In genomic region chr19:45510352-45510751, GRCh38 we compare ENCODE assay signal across 8 cellular contexts. TPM values are rescaled to one million over a fixed set of nuclear protein-coding genes. Genes with fewer than 3 reads are reported as not detected.
A peak's percentile ranks its signal among the peaks of the same experiment; 100 is the strongest.
DNase-seq lines count a peak whose midpoint lies in the region; ATAC-seq and TF ChIP-seq lines count a peak whose summit lies in the region.
"Not testable (repeated sequence)": the region's sequence is repeated elsewhere in the genome, so short reads cannot be mapped to it uniquely, and the experiment has no call there.

No MANE protein-coding gene starts in this region.

- POLR2A ChIA-PET in CD8-positive, alpha-beta T cell (lab: Charles Lee); naive thymus-derived CD4-positive, alpha-beta T cell (lab: Charles Lee): not testable (repeated sequence)

- TF ChIP-seq CTCF in CD8-positive, alpha-beta T cell (IDR thresholded peaks at IDR 0.05); RWPE2 (IDR thresholded peaks at IDR 0.05; ENCODE audit: poor library complexity, severe bottlenecking); brain (conservative IDR thresholded peaks at IDR 0.05); right atrium auricular region (IDR thresholded peaks at IDR 0.05); uterus (IDR thresholded peaks at IDR 0.05): not testable (repeated sequence)

- not testable (repeated sequence) for H3K27me3 ChIP-seq in CD8-positive, alpha-beta T cell (ENCODE audit: insufficient read depth, low read length); RWPE2 (ENCODE audit: insufficient read depth, poor library complexity, severe bottlenecking); right atrium auricular region; naive thymus-derived CD4-positive, alpha-beta T cell (ENCODE audit: control insufficient read depth in 2 of 2, insufficient read depth in 2 of 2, low read length in 2 of 2); skeletal muscle satellite cell (ENCODE audit: control insufficient read depth, insufficient read depth, low read length); uterus

- H3K9ac ChIP-seq in skeletal muscle satellite cell (ENCODE audit: low read depth, low read length) = peak overlapping the region; percentile 69

- H3K9me3 ChIP-seq in CD8-positive, alpha-beta T cell (ENCODE audit: low read length); RWPE2 (ENCODE audit: severe bottlenecking); right atrium auricular region; naive thymus-derived CD4-positive, alpha-beta T cell (ENCODE audit: control insufficient read depth in 2 of 3, low read length in 3 of 3); skeletal muscle satellite cell (replicated peaks; ENCODE audit: low read length); uterus: not testable (repeated sequence)

- not testable (repeated sequence) for H3K27ac ChIP-seq in CD8-positive, alpha-beta T cell (ENCODE audit: low read depth, low read length)
- peak overlapping the region; percentile 86 for H3K27ac ChIP-seq in RWPE2 (ENCODE audit: poor library complexity, severe bottlenecking)
- H3K27ac ChIP-seq in right atrium auricular region = peak overlapping the region; percentile 11 to 96
- H3K27ac ChIP-seq in naive thymus-derived CD4-positive, alpha-beta T cell (ENCODE audit: low read depth, low read length) = peak overlapping the region; percentile 19
- peak overlapping the region; percentile 83 to 96 for H3K27ac ChIP-seq in uterus

- not testable (repeated sequence) for TF ChIP-seq POLR2A in uterus (IDR thresholded peaks at IDR 0.05)

- peak overlapping the region; percentile 43 for H3K27ac Mint-ChIP-seq in CD8-positive, alpha-beta T cell
- H3K27ac Mint-ChIP-seq in activated T-cell treated with anti-CD3 and anti-CD28 coated beads, Interleukin-2, amount 50 U/mL, for 72 hours = peak overlapping the region; percentile 36
- peak overlapping the region in 1 of 5 experiments; percentile 56 for H3K27ac Mint-ChIP-seq in brain
- H3K27ac Mint-ChIP-seq in naive thymus-derived CD4-positive, alpha-beta T cell = peak overlapping the region; percentile 26 to 91 (median 77)

- not testable (repeated sequence) for H3K9me3 Mint-ChIP-seq in CD8-positive, alpha-beta T cell; activated T-cell treated with anti-CD3 and anti-CD28 coated beads, Interleukin-2, amount 50 U/mL, for 72 hours; brain; naive thymus-derived CD4-positive, alpha-beta T cell

- H3K4me3 Mint-ChIP-seq in CD8-positive, alpha-beta T cell = peak overlapping the region; percentile 37
- peak overlapping the region; percentile 62 to 91 for H3K4me3 Mint-ChIP-seq in activated T-cell treated with anti-CD3 and anti-CD28 coated beads, Interleukin-2, amount 50 U/mL, for 72 hours
- H3K4me3 Mint-ChIP-seq in brain = peak overlapping the region in 3 of 5 experiments; percentile 53 to 97 (median 88)
- H3K4me3 Mint-ChIP-seq in naive thymus-derived CD4-positive, alpha-beta T cell = peak overlapping the region; percentile 66 to 96 (median 92)

- CTCF ChIA-PET in CD8-positive, alpha-beta T cell (lab: Charles Lee) = interaction anchor here (1.0 to 2.2 kb wide), 5 partner anchors 15 to 132 kb away, joined by 3 to 7 read pairs (median 3); no protein-coding TSS in a partner anchor
- CTCF ChIA-PET in naive thymus-derived CD4-positive, alpha-beta T cell (lab: Charles Lee) = interaction anchor here (1.2 kb wide), 1 partner anchor 11 kb away, joined by 4 read pairs; no protein-coding TSS in a partner anchor

- not testable (repeated sequence) for DNase-seq in CD8-positive, alpha-beta T cell; RWPE2 (ENCODE audit: low spot score); activated T-cell treated with anti-CD3 and anti-CD28 coated beads, Interleukin-2, amount 50 U/mL, for 72 hours; right atrium auricular region (ENCODE audit: low spot score); naive thymus-derived CD4-positive, alpha-beta T cell; uterus

- not testable (repeated sequence) for ATAC-seq in CD8-positive, alpha-beta T cell; RWPE2 (ENCODE audit: low read depth); activated T-cell treated with anti-CD3 and anti-CD28 coated beads, Interleukin-2, amount 50 U/mL, for 72 hours (replicated peaks in 1 of 2); naive thymus-derived CD4-positive, alpha-beta T cell

- intact Hi-C loops in CD8-positive, alpha-beta T cell (cut with DNase I, micrococcal nuclease); naive thymus-derived CD4-positive, alpha-beta T cell (cut with micrococcal nuclease); uterus (cut with DNase I; ENCODE audit: low total_unique reads): not testable (repeated sequence)

- peaks cover 61% of the 10 kb centered on the region for H3K4me1 ChIP-seq in CD8-positive, alpha-beta T cell (ENCODE audit: insufficient read depth, low read length)
- peaks cover 22% of the 10 kb centered on the region for H3K4me1 ChIP-seq in RWPE2 (ENCODE audit: insufficient read depth, poor library complexity, severe bottlenecking)
- peaks cover 0 to 63% of the 10 kb centered on the region in 2 donors for H3K4me1 ChIP-seq in right atrium auricular region
- peaks cover 32 to 46% of the 10 kb centered on the region in 2 donors for H3K4me1 ChIP-seq in naive thymus-derived CD4-positive, alpha-beta T cell (ENCODE audit: control insufficient read depth in 2 of 2, insufficient read depth in 2 of 2, low read length in 2 of 2)
- peaks cover 32% of the 10 kb centered on the region for H3K4me1 ChIP-seq in skeletal muscle satellite cell (ENCODE audit: control insufficient read depth, insufficient read depth, low read length)
- not testable (repeated sequence) for H3K4me1 ChIP-seq in uterus

- H3K4me1 Mint-ChIP-seq in CD8-positive, alpha-beta T cell (ENCODE audit: low read depth) = peaks cover 63% of the 10 kb centered on the region
- peaks cover 64% of the 10 kb centered on the region for H3K4me1 Mint-ChIP-seq in activated T-cell treated with anti-CD3 and anti-CD28 coated beads, Interleukin-2, amount 50 U/mL, for 72 hours (ENCODE audit: low read depth)
- peaks cover 16% of the 10 kb centered on the region for H3K4me1 Mint-ChIP-seq in brain
- H3K4me1 Mint-ChIP-seq in naive thymus-derived CD4-positive, alpha-beta T cell = peaks cover 43 to 72% (median 58%) of the 10 kb centered on the region in 7 donors

- H3K4me2 ChIP-seq in skeletal muscle satellite cell (ENCODE audit: low read length) = peak overlapping the region; percentile 93

- peaks cover 12% of the 10 kb centered on the region for H3K36me3 Mint-ChIP-seq in CD8-positive, alpha-beta T cell
- H3K36me3 Mint-ChIP-seq in activated T-cell treated with anti-CD3 and anti-CD28 coated beads, Interleukin-2, amount 50 U/mL, for 72 hours (ENCODE audit: insufficient read depth in 2 of 2); brain: not testable (repeated sequence)
- peaks cover 0 to 12% (median 0%) of the 10 kb centered on the region in 5 donors for H3K36me3 Mint-ChIP-seq in naive thymus-derived CD4-positive, alpha-beta T cell

- H3K27me3 Mint-ChIP-seq in CD8-positive, alpha-beta T cell (ENCODE audit: low read depth); activated T-cell treated with anti-CD3 and anti-CD28 coated beads, Interleukin-2, amount 50 U/mL, for 72 hours (ENCODE audit: low read depth); brain; naive thymus-derived CD4-positive, alpha-beta T cell: not testable (repeated sequence)

- H3K36me3 ChIP-seq in CD8-positive, alpha-beta T cell (ENCODE audit: insufficient read depth, low read length); right atrium auricular region; naive thymus-derived CD4-positive, alpha-beta T cell (ENCODE audit: control insufficient read depth in 2 of 3, insufficient read depth in 3 of 3, low read length in 3 of 3); uterus: not testable (repeated sequence)
- H3K36me3 ChIP-seq in RWPE2 (ENCODE audit: low read depth) (peaks cover 53% of the 10 kb centered on the region), skeletal muscle satellite cell (ENCODE audit: insufficient read depth, low read length) (peaks cover 31% of the 10 kb centered on the region)

- not testable (repeated sequence) for H3K4me3 ChIP-seq in CD8-positive, alpha-beta T cell (ENCODE audit: low read depth, low read length); RWPE2 (ENCODE audit: severe bottlenecking); right atrium auricular region; naive thymus-derived CD4-positive, alpha-beta T cell (ENCODE audit: low read length); uterus
- peak overlapping the region; percentile 77 for H3K4me3 ChIP-seq in skeletal muscle satellite cell (ENCODE audit: low read length)

RNA-seq across cellular contexts. Expression of gene VASP, which starts 3.1 kb away (rescaled TPM):
- total RNA-seq in CD8-positive, alpha-beta T cell = 10 to 100 TPM; 45.6 to 51.6 TPM
- total RNA-seq in activated T-cell treated with anti-CD3 and anti-CD28 coated beads, Interleukin-2, amount 50 U/mL, for 72 hours = 100 to 1,000 TPM; 120 to 133 TPM
- polyA plus RNA-seq in brain (ENCODE audit: insufficient read depth, low read depth, low replicate concordance) = 34.2 TPM
- 10 to 100 TPM; 61.4 to 61.7 TPM for total RNA-seq in right atrium auricular region
- 100 to 1,000 TPM in 2 of 5 experiments, 10 to 100 TPM in 3; 71.3 to 206 (median 82.6) TPM for total RNA-seq in naive thymus-derived CD4-positive, alpha-beta T cell
- 10 to 100 TPM; 27.0 to 39.7 TPM for polyA plus RNA-seq in naive thymus-derived CD4-positive, alpha-beta T cell
- 81.9 and 97.9 TPM in 2 replicates for total RNA-seq in skeletal muscle satellite cell (2012; rRNA removed)
- 100 to 1,000 TPM in 1 of 4 donors, 10 to 100 TPM in 3; 21.5 to 157 (median 38.3) TPM for total RNA-seq in uterus

RNA-seq across cellular contexts. Expression of gene PPM1N, which starts 12.1 kb away (rescaled TPM):
- 1 to 10 TPM; 5.6 to 8.0 TPM for total RNA-seq in CD8-positive, alpha-beta T cell
- total RNA-seq in activated T-cell treated with anti-CD3 and anti-CD28 coated beads, Interleukin-2, amount 50 U/mL, for 72 hours = 1 to 10 TPM; 6.7 to 6.8 TPM
- polyA plus RNA-seq in brain (ENCODE audit: insufficient read depth, low read depth, low replicate concordance) = 1.8 TPM
- total RNA-seq in right atrium auricular region = 1 to 10 TPM in 1 of 2 donors, not detected in 1; 1.8 TPM
- 1 to 10 TPM; 1.3 to 8.5 (median 7.8) TPM for total RNA-seq in naive thymus-derived CD4-positive, alpha-beta T cell
- 1 to 10 TPM; 2.8 to 4.0 TPM for polyA plus RNA-seq in naive thymus-derived CD4-positive, alpha-beta T cell
- 1.3 and 1.8 TPM in 2 replicates for total RNA-seq in skeletal muscle satellite cell (2012; rRNA removed)
- 10 to 100 TPM in 1 of 4 donors, not detected in 3; 42.5 TPM for total RNA-seq in uterus

RNA-seq across cellular contexts. Expression of gene RTN2, which starts 13.5 kb away (rescaled TPM):
- total RNA-seq in CD8-positive, alpha-beta T cell = 1 to 10 TPM in 1 of 2 experiments, under 1 TPM in 1; 0.64 to 1.3 TPM
- 1 to 10 TPM; 4.1 to 4.9 TPM for total RNA-seq in activated T-cell treated with anti-CD3 and anti-CD28 coated beads, Interleukin-2, amount 50 U/mL, for 72 hours
- polyA plus RNA-seq in brain (ENCODE audit: insufficient read depth, low read depth, low replicate concordance) = 64.4 TPM
- 10 to 100 TPM; 22.8 to 24.0 TPM for total RNA-seq in right atrium auricular region
- 1 to 10 TPM in 4 of 5 experiments, under 1 TPM in 1; 0.86 to 3.1 (median 2.4) TPM for total RNA-seq in naive thymus-derived CD4-positive, alpha-beta T cell
- under 1 TPM; 0.30 to 0.37 TPM for polyA plus RNA-seq in naive thymus-derived CD4-positive, alpha-beta T cell
- 5.1 and 5.7 TPM in 2 replicates for total RNA-seq in skeletal muscle satellite cell (2012; rRNA removed)
- total RNA-seq in uterus = 1 to 10 TPM in 3 of 4 donors, not detected in 1; 5.9 to 9.0 (median 7.0) TPM

RNA-seq across cellular contexts. Expression of gene FOSB, which starts 42.6 kb away (rescaled TPM):
- total RNA-seq in CD8-positive, alpha-beta T cell = 100 to 1,000 TPM; 625 to 631 TPM
- total RNA-seq in activated T-cell treated with anti-CD3 and anti-CD28 coated beads, Interleukin-2, amount 50 U/mL, for 72 hours = 10 to 100 TPM; 20.3 to 24.6 TPM
- polyA plus RNA-seq in brain (ENCODE audit: insufficient read depth, low read depth, low replicate concordance) = 0.92 TPM
- 10 to 100 TPM; 17.8 to 19.7 TPM for total RNA-seq in right atrium auricular region
- total RNA-seq in naive thymus-derived CD4-positive, alpha-beta T cell = 1,000 to 10,000 TPM in 1 of 5 experiments, 100 to 1,000 TPM in 1, 10 to 100 TPM in 2, 1 to 10 TPM in 1; 2.1 to 1,925 (median 22.8) TPM
- 1 to 10 TPM; 3.0 to 5.3 TPM for polyA plus RNA-seq in naive thymus-derived CD4-positive, alpha-beta T cell
- total RNA-seq in skeletal muscle satellite cell (2012; rRNA removed) = 0.66 and 1.0 TPM in 2 replicates
- 10 to 100 TPM in 2 of 4 donors, 1 to 10 TPM in 1, not detected in 1; 8.1 to 52.1 (median 28.6) TPM for total RNA-seq in uterus

Comparison
In these comparisons a context has a peak if more than half of its experiments do, and no peak if none do; other contexts are left out.
1. H3K4me3 Mint-ChIP-seq: peak in every context shown above with its lines; median percentile 92 in naive thymus-derived CD4-positive, alpha-beta T cell; 88 in brain; 76 in activated T-cell treated with anti-CD3 and anti-CD28 coated beads, Interleukin-2, amount 50 U/mL, for 72 hours; 37 in CD8-positive, alpha-beta T cell.